8 cellular contexts compared by ENCODE assay signal in genomic region chr5:177516601-177517568, GRCh38.
A peak's percentile ranks its signal among the peaks of the same experiment; 100 is the strongest.
DNase-seq lines count a peak whose midpoint lies in the region; ATAC-seq and TF ChIP-seq lines count a peak whose summit lies in the region.

Gene DDX41 (minus strand): TSS chr5:177516961. CDS start chr5:177516945, 16 bp downstream.

- H3K27ac ChIP-seq in C4-2B: peak within 1 kb of the TSS; percentile 86

- DNase-seq in NCI-H748 treated with DMSO at 0.1 percent for 48 hours (lab: John Stamatoyannopoulos, UW): peak; percentile 97
- DNase-seq in activated CD4-positive, alpha-beta T cell treated with anti-CD3 and anti-CD28 coated beads, Interleukin-2, amount 50 U/mL, for 24 hours (ENCODE audit: low read depth in 1 of 2, low spot score in 1 of 2): peak; percentile 93 to 94
- peak; percentile 99 for DNase-seq in dedifferentiated amniotic fluid mesenchymal stem cell (ENCODE audit: extremely low spot score)
- DNase-seq in left kidney (ENCODE audit: low read depth, low spot score): peak; percentile 99
- peak; percentile 96 for DNase-seq in stimulated activated CD4-positive, alpha-beta T cell treated with anti-CD3 and anti-CD28 coated beads, Interleukin-2, amount 100 ng/mL, for 24 hours

- ATAC-seq in GM19328 (IDR thresholded peaks at IDR 0.05; ENCODE audit: unreplicated experiment) (peak; percentile 71), HG03520 (IDR thresholded peaks at IDR 0.05; ENCODE audit: unreplicated experiment) (peak; percentile 71)

- TF ChIP-seq CTCF in C4-2B (conservative IDR thresholded peaks at IDR 0.05): no peak

Comparison
In these comparisons a context has a peak if more than half of its experiments do, and no peak if none do; other contexts are left out.
1. Peak in every context shown above with its lines: DNase-seq, ATAC-seq and H3K27ac ChIP-seq.